23 cellular contexts compared by ENCODE assay signal in genomic region chr10:69453759-69454158, GRCh38. TPM values are rescaled to one million over a fixed set of nuclear protein-coding genes. Genes with fewer than 3 reads are reported as not detected.
DNase-seq lines count a peak whose midpoint lies in the region; ATAC-seq and TF ChIP-seq lines count a peak whose summit lies in the region.
"Had no signal": no experiment of that assay in that cellular context is flagged by ENCODE, and none has a peak within 500 bp of the region (broad histone marks: within the 10 kb centered on the region; RNA-seq: fewer than 3 reads in every experiment).

No MANE protein-coding gene starts in this region.

- H3K27ac Mint-ChIP-seq in Calu3 (ENCODE audit: unreplicated experiment) = no peak overlapping the region
- no peak overlapping the region for H3K27ac Mint-ChIP-seq in activated T-helper 17 cell treated with anti-CD3 and anti-CD28 coated beads, Interleukin-2, amount 50 U/mL, for 72 hours
- H3K27ac Mint-ChIP-seq: activated naive CD4-positive, alpha-beta T cell treated with anti-CD3 and anti-CD28 coated beads, Interleukin-2, amount 10 ng/mL, durations not matched to agents 7 days and 5 days; activated T-cell treated with anti-CD3 and anti-CD28 coated beads, Interleukin-2, amount 50 U/mL, for 24 hours had no signal

- CTCF ChIA-PET in Calu3 (lab: Charles Lee) = interaction anchor here (4.7 kb wide), 1 partner anchor 27 kb away, joined by 33 read pairs; no protein-coding TSS in a partner anchor

- H3K27ac ChIP-seq in mucosa of rectum (ENCODE audit: low read depth in 2 of 2, low read length in 2 of 2) (peak overlapping the region in 1 of 2 donors; percentile 64), stomach (peak overlapping the region; percentile 54 to 94 (median 92))
- H3K27ac ChIP-seq: foreskin keratinocyte had no signal

- DNase-seq in Calu3 (no peak), stomach (peak; percentile 84), UCSD-AML1 (lab: John Stamatoyannopoulos, UW; ENCODE audit: unreplicated experiment) (no peak), NCI-H1694 (lab: John Stamatoyannopoulos, UW) (no peak), middle frontal gyrus (ENCODE audit: extremely low spot score, low spot score) (no peak)
- no peak for DNase-seq in stimulated activated CD4-positive, alpha-beta T cell treated with anti-CD3 and anti-CD28 coated beads, Interleukin-2, amount 100 ng/mL, for 48 hours
- DNase-seq: activated naive CD4-positive, alpha-beta T cell treated with anti-CD3 and anti-CD28 coated beads, Interleukin-2, amount 10 ng/mL, durations not matched to agents 7 days and 5 days; activated T-cell treated with anti-CD3 and anti-CD28 coated beads, Interleukin-2, amount 50 U/mL, for 24 hours; CD4-positive, alpha-beta memory T cell; foreskin keratinocyte; GDM1; HCEC 1CT; hypothalamus; NCI-H1694 treated with DMSO at 0.1 percent for 48 hours; NCI-H526 treated with DMSO at 0.1 percent for 48 hours; occipital lobe; retina; SHP77; stimulated activated CD4-positive, alpha-beta T cell treated with anti-CD3 and anti-CD28 coated beads, Interleukin-15, amount 100 ng/mL, for 24 hours had no signal

- no peak for TF ChIP-seq POLR2A in stomach (IDR thresholded peaks at IDR 0.05)

- TF ChIP-seq CTCF in Calu3 (IDR thresholded peaks at IDR 0.05; ENCODE audit: unreplicated experiment) = no peak
- no peak for TF ChIP-seq CTCF in stomach (IDR thresholded peaks at IDR 0.05)

- peak overlapping the region; percentile 97 for H3K4me3 Mint-ChIP-seq in Calu3 (ENCODE audit: low read depth, unreplicated experiment)
- peak overlapping the region; percentile 1 for H3K4me3 Mint-ChIP-seq in activated T-helper 17 cell treated with anti-CD3 and anti-CD28 coated beads, Interleukin-2, amount 50 U/mL, for 72 hours
- H3K4me3 Mint-ChIP-seq: activated naive CD4-positive, alpha-beta T cell treated with anti-CD3 and anti-CD28 coated beads, Interleukin-2, amount 10 ng/mL, durations not matched to agents 7 days and 5 days; activated T-cell treated with anti-CD3 and anti-CD28 coated beads, Interleukin-2, amount 50 U/mL, for 24 hours had no signal

- H3K9me3 Mint-ChIP-seq in Calu3 (ENCODE audit: low read depth, unreplicated experiment) = no peaks in the 10 kb centered on the region
- no peaks in the 10 kb centered on the region for H3K9me3 Mint-ChIP-seq in activated T-helper 17 cell treated with anti-CD3 and anti-CD28 coated beads, Interleukin-2, amount 50 U/mL, for 72 hours
- H3K9me3 Mint-ChIP-seq: activated naive CD4-positive, alpha-beta T cell treated with anti-CD3 and anti-CD28 coated beads, Interleukin-2, amount 10 ng/mL, durations not matched to agents 7 days and 5 days; activated T-cell treated with anti-CD3 and anti-CD28 coated beads, Interleukin-2, amount 50 U/mL, for 24 hours; CD4-positive, alpha-beta memory T cell had no signal

- H3K4me1 ChIP-seq in mucosa of rectum (ENCODE audit: control insufficient read depth in 2 of 2, insufficient read depth in 2 of 2, low read length in 2 of 2) (peaks cover 55 to 70% of the 10 kb centered on the region in 2 donors), stomach (peaks cover 75 to 99% (median 85%) of the 10 kb centered on the region in 4 donors)
- H3K4me1 ChIP-seq: foreskin keratinocyte had no signal

- H3K4me1 Mint-ChIP-seq in Calu3 (ENCODE audit: low read depth, unreplicated experiment) = peaks cover 70% of the 10 kb centered on the region
- H3K4me1 Mint-ChIP-seq in activated T-helper 17 cell treated with anti-CD3 and anti-CD28 coated beads, Interleukin-2, amount 50 U/mL, for 72 hours = peaks cover 28% of the 10 kb centered on the region

- H3K36me3 ChIP-seq in mucosa of rectum (ENCODE audit: control insufficient read depth in 2 of 2, insufficient read depth in 2 of 2, low read length in 2 of 2) (peaks cover 3 to 9% of the 10 kb centered on the region in 2 donors), stomach (peaks cover 8 to 12% (median 9%) of the 10 kb centered on the region in 4 donors)

- peak overlapping the region; percentile 11 to 28 for H3K9ac ChIP-seq in mucosa of rectum (ENCODE audit: low read depth in 1 of 2, low read length in 2 of 2)

- BruUV-seq in Calu3 (replicated peaks; lab: Mats Ljungman, UMichigan) = no TSS peak

- ATAC-seq in activated T-helper 17 cell treated with anti-CD3 and anti-CD28 coated beads, Interleukin-2, amount 50 U/mL, for 72 hours (replicated peaks) = no peak
- ATAC-seq: foreskin keratinocyte, K562 had no signal

- peaks cover 67% of the 10 kb centered on the region for H3K36me3 Mint-ChIP-seq in Calu3 (ENCODE audit: insufficient read depth, unreplicated experiment)
- no peaks in the 10 kb centered on the region for H3K36me3 Mint-ChIP-seq in activated T-helper 17 cell treated with anti-CD3 and anti-CD28 coated beads, Interleukin-2, amount 50 U/mL, for 72 hours (ENCODE audit: low read depth)
- H3K36me3 Mint-ChIP-seq: activated naive CD4-positive, alpha-beta T cell treated with anti-CD3 and anti-CD28 coated beads, Interleukin-2, amount 10 ng/mL, durations not matched to agents 7 days and 5 days; CD4-positive, alpha-beta memory T cell had no signal

- H3K4me3 ChIP-seq in mucosa of rectum (ENCODE audit: low read length in 2 of 2) = peak overlapping the region; percentile 22 to 25
- H3K4me3 ChIP-seq in stomach = peak overlapping the region in 2 of 4 donors; percentile 68 to 70
- H3K4me3 ChIP-seq: K562 had no signal

- H3K27me3 Mint-ChIP-seq in Calu3 (ENCODE audit: unreplicated experiment) = no peaks in the 10 kb centered on the region
- H3K27me3 Mint-ChIP-seq in activated T-helper 17 cell treated with anti-CD3 and anti-CD28 coated beads, Interleukin-2, amount 50 U/mL, for 72 hours = no peaks in the 10 kb centered on the region
- H3K27me3 Mint-ChIP-seq: CD4-positive, alpha-beta memory T cell had no signal

- H3K9me3 ChIP-seq in mucosa of rectum (ENCODE audit: control insufficient read depth in 2 of 2, low read length in 2 of 2) = no peaks in the 10 kb centered on the region
- H3K9me3 ChIP-seq in stomach = no peaks in the 10 kb centered on the region

- intact Hi-C loops in Calu3 (cut with micrococcal nuclease; ENCODE audit: unreplicated experiment) (no loop called here), stomach (cut with DNase I; ENCODE audit: low total_unique reads) (no loop called here)

- no peak for TF ChIP-seq EP300 in stomach (IDR thresholded peaks at IDR 0.05)

- no peaks in the 10 kb centered on the region for H3K27me3 ChIP-seq in mucosa of rectum (ENCODE audit: control insufficient read depth in 2 of 2, insufficient read depth in 2 of 2, low read length in 2 of 2)
- peaks cover 0 to 9% (median 0%) of the 10 kb centered on the region in 3 donors for H3K27me3 ChIP-seq in stomach
- H3K27me3 ChIP-seq: dorsolateral prefrontal cortex, foreskin keratinocyte had no signal

RNA-seq across cellular contexts. Expression of gene TSPAN15, which starts 2.5 kb away (rescaled TPM):
- total RNA-seq in Calu3 (2022) = 137 and 165 TPM in 2 replicates
- 10 to 100 TPM in 1 of 2 donors, 1 to 10 TPM in 1; 4.9 to 12.7 TPM for total RNA-seq in activated T-helper 17 cell treated with anti-CD3 and anti-CD28 coated beads, Interleukin-2, amount 50 U/mL, for 72 hours
- total RNA-seq in stomach = 100 to 1,000 TPM in 1 of 5 donors, 10 to 100 TPM in 4; 23.5 to 153 (median 97.4) TPM
- 10 to 100 TPM; 35.4 to 67.8 (median 55.8) TPM for polyA plus RNA-seq in stomach

RNA-seq across cellular contexts. Expression of gene TACR2, which starts 37.0 kb away (rescaled TPM):
- total RNA-seq in Calu3 (2022) (0.26 and 0.34 TPM in 2 replicates), stomach (100 to 1,000 TPM in 1 of 5 donors, 10 to 100 TPM in 3, 1 to 10 TPM in 1; 5.7 to 133 (median 14.3) TPM)
- total RNA-seq in activated T-helper 17 cell treated with anti-CD3 and anti-CD28 coated beads, Interleukin-2, amount 50 U/mL, for 72 hours = not detected
- 10 to 100 TPM in 1 of 3 donors, under 1 TPM in 1, not detected in 1; 0.56 to 67.8 TPM for polyA plus RNA-seq in stomach
- total RNA-seq: foreskin keratinocyte, K562 had no signal
- polyA plus RNA-seq: K562 had no signal
